In genomic region chr4:48554606-48555005, GRCh38 we compare ENCODE assay signal across 26 cellular contexts.
"Had no signal": no experiment of that assay in that cellular context is flagged by ENCODE, and none has a peak within 500 bp of the region (broad histone marks: within the 10 kb centered on the region; RNA-seq: fewer than 3 reads in every experiment).

No MANE protein-coding gene starts in this region.

- H3K4me3 ChIP-seq: lung, mucosa of descending colon, right lobe of liver, thyroid gland, vagina had no signal

- H3K27ac ChIP-seq: parathyroid adenoma, right lobe of liver, thyroid gland, vagina had no signal

- H3K27me3 ChIP-seq: right lobe of liver, thyroid gland, vagina had no signal

- H3K79me2 ChIP-seq: parathyroid adenoma had no signal

- H3K27me3 Mint-ChIP-seq: memory B cell; naive B cell; natural killer cell treated with Interleukin-12 subunit alpha and Interleukin-12 subunit beta and Interleukin-15 and Interleukin-18, amount 100 ng/mL, for 72 hours; progenitor cell of endocrine pancreas; stimulated activated naive CD8-positive, alpha-beta T cell treated with anti-CD3 and anti-CD28 coated beads, Interleukin-15, amount 100 ng/mL, for 72 hours had no signal

- H3K27ac Mint-ChIP-seq: memory B cell; mesothelial cell of epicardium; natural killer cell treated with Interleukin-12 subunit alpha and Interleukin-12 subunit beta and Interleukin-15 and Interleukin-18, amount 100 ng/mL, for 72 hours; progenitor cell of endocrine pancreas had no signal

- ATAC-seq: left lobe of liver; mucosa of descending colon; natural killer cell treated with Interleukin-12 subunit alpha and Interleukin-12 subunit beta and Interleukin-15 and Interleukin-18, amount 100 ng/mL, for 72 hours; right lobe of liver; stimulated activated naive CD8-positive, alpha-beta T cell treated with anti-CD3 and anti-CD28 coated beads, Interleukin-15, amount 100 ng/mL, for 72 hours had no signal

- FAIRE-seq: frontal cortex, keratinocyte, small intestine had no signal

- H3K4me3 Mint-ChIP-seq: memory B cell; mesothelial cell of epicardium; naive B cell; natural killer cell treated with Interleukin-12 subunit alpha and Interleukin-12 subunit beta and Interleukin-15 and Interleukin-18, amount 100 ng/mL, for 72 hours; neural crest cell; stimulated activated naive CD8-positive, alpha-beta T cell treated with anti-CD3 and anti-CD28 coated beads, Interleukin-15, amount 100 ng/mL, for 72 hours had no signal

- H3K4me1 ChIP-seq: parathyroid adenoma, right lobe of liver, thyroid gland, vagina had no signal

- H3K9ac ChIP-seq: parathyroid adenoma had no signal

- H3K4me1 Mint-ChIP-seq: memory B cell, mesothelial cell of epicardium, neural crest cell had no signal

- H3K9me3 ChIP-seq: mucosa of descending colon, right lobe of liver, thyroid gland, vagina had no signal

- H2AFZ ChIP-seq: parathyroid adenoma had no signal

- DNase-seq: cortex of kidney; effector CD8-positive, alpha-beta T cell; erythroblast; hypothalamus; mucosa of descending colon; naive B cell; right lobe of liver; small intestine; stimulated activated CD4-positive, alpha-beta T cell treated with anti-CD3 and anti-CD28 coated beads, Interleukin-1b, Interleukin-23, amount 100 ng/mL, for 48 hours; stimulated activated CD4-positive, alpha-beta T cell treated with anti-CD3 and anti-CD28 coated beads, Interleukin-4, amount 100 ng/mL, for 1 hour; stimulated activated CD8-positive, alpha-beta memory T cell treated with anti-CD3 and anti-CD28 coated beads, Interleukin-4, amount 100 ng/mL, for 48 hours; stimulated activated naive CD4-positive, alpha-beta T cell; stimulated activated naive CD8-positive, alpha-beta T cell treated with anti-CD3 and anti-CD28 coated beads, Interleukin-15, amount 100 ng/mL, for 72 hours; thyroid gland; trophoblast cell had no signal

- H3K9me3 Mint-ChIP-seq: natural killer cell treated with Interleukin-12 subunit alpha and Interleukin-12 subunit beta and Interleukin-15 and Interleukin-18, amount 100 ng/mL, for 72 hours; neural crest cell; stimulated activated naive CD8-positive, alpha-beta T cell treated with anti-CD3 and anti-CD28 coated beads, Interleukin-15, amount 100 ng/mL, for 72 hours had no signal
